1 cellular context compared by ENCODE assay signal in the genomic region with DNA sequence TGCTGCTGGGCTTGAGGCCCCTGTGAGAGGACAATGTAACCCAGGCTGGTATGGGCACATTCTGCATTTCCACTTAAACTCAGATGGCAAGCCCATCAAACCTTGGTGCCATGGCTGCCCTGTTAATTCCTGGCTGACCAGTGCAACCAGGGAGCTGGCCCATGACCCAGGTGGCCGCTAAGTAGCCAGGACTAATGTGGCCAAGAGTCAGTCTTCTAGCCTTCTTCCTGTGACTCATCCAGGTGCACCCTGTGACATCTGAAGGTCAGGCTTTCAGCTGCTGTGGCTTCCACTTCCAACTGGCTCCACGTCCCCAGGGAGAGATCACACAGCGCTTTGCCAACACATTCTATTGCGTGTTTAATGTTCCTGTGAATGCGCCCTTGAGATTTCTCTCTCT.
TF ChIP-seq lines count a peak whose summit lies in the region.

No MANE protein-coding gene starts in this region.

TF ChIP-seq in HepG2, 621 proteins besides CTCF, POLR2A, EP300 and RAD21:
- TF ChIP-seq, protein P1, sequence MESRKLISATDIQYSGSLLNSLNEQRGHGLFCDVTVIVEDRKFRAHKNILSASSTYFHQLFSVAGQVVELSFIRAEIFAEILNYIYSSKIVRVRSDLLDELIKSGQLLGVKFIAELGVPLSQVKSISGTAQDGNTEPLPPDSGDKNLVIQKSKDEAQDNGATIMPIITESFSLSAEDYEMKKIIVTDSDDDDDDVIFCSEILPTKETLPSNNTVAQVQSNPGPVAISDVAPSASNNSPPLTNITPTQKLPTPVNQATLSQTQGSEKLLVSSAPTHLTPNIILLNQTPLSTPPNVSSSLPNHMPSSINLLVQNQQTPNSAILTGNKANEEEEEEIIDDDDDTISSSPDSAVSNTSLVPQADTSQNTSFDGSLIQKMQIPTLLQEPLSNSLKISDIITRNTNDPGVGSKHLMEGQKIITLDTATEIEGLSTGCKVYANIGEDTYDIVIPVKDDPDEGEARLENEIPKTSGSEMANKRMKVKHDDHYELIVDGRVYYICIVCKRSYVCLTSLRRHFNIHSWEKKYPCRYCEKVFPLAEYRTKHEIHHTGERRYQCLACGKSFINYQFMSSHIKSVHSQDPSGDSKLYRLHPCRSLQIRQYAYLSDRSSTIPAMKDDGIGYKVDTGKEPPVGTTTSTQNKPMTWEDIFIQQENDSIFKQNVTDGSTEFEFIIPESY (CRISPR knock-in tag; IDR thresholded peaks at IDR 0.05): peak; percentile 60; the same call in 1 of the 2 replicates
- TF ChIP-seq FOSL2 (CRISPR knock-in tag; IDR thresholded peaks at IDR 0.05): peak; percentile 80
